In the genomic region with DNA sequence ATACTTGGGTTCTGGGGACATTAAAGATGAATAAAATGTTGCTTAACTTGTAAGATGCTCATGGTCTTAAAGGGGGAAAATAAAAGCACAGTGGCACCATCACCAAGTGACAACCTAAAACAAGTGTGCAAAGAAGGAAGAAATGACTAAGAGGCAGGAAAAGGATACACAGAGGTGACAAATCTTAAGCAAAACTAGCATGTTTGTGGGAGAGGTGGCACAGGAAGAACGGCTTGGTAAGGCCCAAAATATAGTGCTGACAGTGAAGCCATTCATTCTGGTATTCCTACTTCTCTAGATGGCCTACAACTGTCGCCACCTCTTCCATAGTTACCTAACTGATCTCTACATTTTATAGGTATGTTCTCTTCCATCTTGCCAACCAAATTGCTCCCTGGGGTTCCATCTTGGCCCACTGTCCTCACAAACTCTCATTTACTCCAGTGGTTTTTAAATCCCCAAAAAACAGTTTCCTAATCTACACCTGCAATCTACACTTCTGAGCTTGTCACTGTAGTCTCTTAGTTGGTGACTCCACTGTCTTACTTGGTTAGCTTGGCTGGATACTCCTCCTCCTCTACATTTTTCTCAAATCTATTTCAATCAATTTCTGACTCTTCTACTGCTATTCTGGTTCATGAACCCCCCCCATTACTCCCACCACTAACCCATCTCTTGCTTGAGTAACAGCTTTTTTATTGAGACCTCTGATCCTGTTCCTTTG, we compare ENCODE assay signal across 15 cellular contexts. TPM values are rescaled to one million over a fixed set of nuclear protein-coding genes. Genes with fewer than 3 reads are reported as not detected.
A peak's percentile ranks its signal among the peaks of the same experiment; 100 is the strongest.
DNase-seq lines count a peak whose midpoint lies in the region; ATAC-seq and TF ChIP-seq lines count a peak whose summit lies in the region.
"Had no signal": no experiment of that assay in that cellular context is flagged by ENCODE, and none has a peak within 500 bp of the region (broad histone marks: within the 10 kb centered on the region; RNA-seq: fewer than 3 reads in every experiment).

No MANE protein-coding gene starts in this region.

- no peak for TF ChIP-seq CTCF in transverse colon (IDR thresholded peaks at IDR 0.05)

- H3K36me3 Mint-ChIP-seq in activated naive CD4-positive, alpha-beta T cell treated with anti-CD3 and anti-CD28 coated beads, Interleukin-2, amount 10 ng/mL, durations not matched to agents 7 days and 5 days = peaks cover 75% of the 10 kb centered on the region
- H3K36me3 Mint-ChIP-seq in activated naive CD8-positive, alpha-beta T cell treated with anti-CD3 and anti-CD28 coated beads for 36 hours = peaks cover 73% of the 10 kb centered on the region
- peaks cover 80% of the 10 kb centered on the region for H3K36me3 Mint-ChIP-seq in stimulated activated memory B cell treated with anti-CD40 and anti-IgM and Interleukin-4, amounts not matched to agents 10 μg/mL and 1 μg/mL and 100 μg/mL, for 72 hours

- H3K4me3 Mint-ChIP-seq in activated naive CD4-positive, alpha-beta T cell treated with anti-CD3 and anti-CD28 coated beads, Interleukin-2, amount 10 ng/mL, durations not matched to agents 7 days and 5 days = no peak overlapping the region
- H3K4me3 Mint-ChIP-seq in activated naive CD8-positive, alpha-beta T cell treated with anti-CD3 and anti-CD28 coated beads for 36 hours = peak overlapping the region; percentile 3
- H3K4me3 Mint-ChIP-seq in stimulated activated memory B cell treated with anti-CD40 and anti-IgM and Interleukin-4, amounts not matched to agents 10 μg/mL and 1 μg/mL and 100 μg/mL, for 72 hours = no peak overlapping the region

- no peak overlapping the region for H3K27ac ChIP-seq in transverse colon
- H3K27ac ChIP-seq: esophagus squamous epithelium, RWPE1 had no signal

- H3K36me3 ChIP-seq in transverse colon = peaks cover 0 to 43% (median 12%) of the 10 kb centered on the region in 4 donors

- WGBS in transverse colon (ENCODE audit: low coverage in 1 of 2), 2 donors = 79 to 85% methylated on average over 2 of the region's 2 CpGs

- TF ChIP-seq POLR2A in GM18505 (IDR thresholded peaks at IDR 0.05; ENCODE audit: borderline replicate concordance, extremely low read depth, insufficient read depth, insufficient read length) (no peak), transverse colon (IDR thresholded peaks at IDR 0.05) (no peak)

- no peaks in the 10 kb centered on the region for H3K9me3 Mint-ChIP-seq in activated naive CD4-positive, alpha-beta T cell treated with anti-CD3 and anti-CD28 coated beads, Interleukin-2, amount 10 ng/mL, durations not matched to agents 7 days and 5 days
- H3K9me3 Mint-ChIP-seq in activated naive CD8-positive, alpha-beta T cell treated with anti-CD3 and anti-CD28 coated beads for 36 hours = no peaks in the 10 kb centered on the region
- H3K9me3 Mint-ChIP-seq in stimulated activated memory B cell treated with anti-CD40 and anti-IgM and Interleukin-4, amounts not matched to agents 10 μg/mL and 1 μg/mL and 100 μg/mL, for 72 hours = no peaks in the 10 kb centered on the region

- H3K4me3 ChIP-seq in transverse colon = no peak overlapping the region
- H3K4me3 ChIP-seq: esophagus squamous epithelium had no signal

- no peak for TF ChIP-seq EP300 in transverse colon (IDR thresholded peaks at IDR 0.05; ENCODE audit: low read depth)

- intact Hi-C loops in transverse colon (cut with DNase I; ENCODE audit: low total_unique reads) = no loop called here

- no peaks in the 10 kb centered on the region for H3K27me3 ChIP-seq in transverse colon
- H3K27me3 ChIP-seq: esophagus squamous epithelium had no signal

- peak overlapping the region; percentile 71 for H3K27ac Mint-ChIP-seq in activated naive CD4-positive, alpha-beta T cell treated with anti-CD3 and anti-CD28 coated beads, Interleukin-2, amount 10 ng/mL, durations not matched to agents 7 days and 5 days
- H3K27ac Mint-ChIP-seq in activated naive CD8-positive, alpha-beta T cell treated with anti-CD3 and anti-CD28 coated beads for 36 hours = peak overlapping the region; percentile 77
- peak overlapping the region; percentile 55 for H3K27ac Mint-ChIP-seq in stimulated activated memory B cell treated with anti-CD40 and anti-IgM and Interleukin-4, amounts not matched to agents 10 μg/mL and 1 μg/mL and 100 μg/mL, for 72 hours

- no peaks in the 10 kb centered on the region for H3K27me3 Mint-ChIP-seq in activated naive CD4-positive, alpha-beta T cell treated with anti-CD3 and anti-CD28 coated beads, Interleukin-2, amount 10 ng/mL, durations not matched to agents 7 days and 5 days
- H3K27me3 Mint-ChIP-seq in activated naive CD8-positive, alpha-beta T cell treated with anti-CD3 and anti-CD28 coated beads for 36 hours = no peaks in the 10 kb centered on the region
- H3K27me3 Mint-ChIP-seq in stimulated activated memory B cell treated with anti-CD40 and anti-IgM and Interleukin-4, amounts not matched to agents 10 μg/mL and 1 μg/mL and 100 μg/mL, for 72 hours = no peaks in the 10 kb centered on the region

- in situ Hi-C loops in transverse colon (cut with MboI; ENCODE audit: low pct_ligation_motif_present in 1 of 4, low pct_unique_long_range_greater_than_20kb in 1 of 4, low sequenced_read_pairs in 3 of 4) = no loop called here

- no peak for DNase-seq in activated naive CD4-positive, alpha-beta T cell treated with anti-CD3 and anti-CD28 coated beads, Interleukin-2, amount 10 ng/mL, durations not matched to agents 7 days and 5 days
- DNase-seq in activated naive CD4-positive, alpha-beta T cell treated with Interleukin-2 at 50 U/mL for 16 hours = no peak
- DNase-seq in activated naive CD8-positive, alpha-beta T cell treated with anti-CD3 and anti-CD28 coated beads for 36 hours = peak; percentile 22
- DNase-seq in transverse colon = no peak
- DNase-seq in HPDE6-E6E7 (ENCODE audit: extremely low spot score) = no peak
- DNase-seq: activated effector memory CD4-positive, alpha-beta T cell treated with Interleukin-2 at 50 U/mL for 16 hours; esophagus squamous epithelium; NCI-H1105 treated with DMSO at 0.1 percent for 48 hours; NCI-H510A; posterior cingulate gyrus; stimulated activated naive CD4-positive, alpha-beta T cell treated with Interleukin-2 at 50 U/mL for 16 hours had no signal

- peaks cover 0 to 16% (median 5%) of the 10 kb centered on the region in 4 donors for H3K4me1 ChIP-seq in transverse colon

- CTCF ChIA-PET in activated naive CD4-positive, alpha-beta T cell treated with anti-CD3 and anti-CD28 coated beads, Interleukin-2, amount 10 ng/mL, durations not matched to agents 7 days and 5 days (lab: Charles Lee) = interaction anchor here (1.2 kb wide), 1 partner anchor 31 kb away, joined by 4 read pairs; no protein-coding TSS in a partner anchor

- ATAC-seq in HG03432 (IDR thresholded peaks at IDR 0.05; ENCODE audit: unreplicated experiment) (peak; percentile 49), GM18505 (IDR thresholded peaks at IDR 0.05; ENCODE audit: unreplicated experiment) (no peak)
- ATAC-seq in stimulated activated memory B cell treated with anti-CD40 and anti-IgM and Interleukin-4, amounts not matched to agents 10 μg/mL and 1 μg/mL and 100 μg/mL, for 72 hours = no peak

- H3K9me3 ChIP-seq in transverse colon = no peaks in the 10 kb centered on the region
- H3K9me3 ChIP-seq: esophagus squamous epithelium had no signal

- H3K4me1 Mint-ChIP-seq in activated naive CD4-positive, alpha-beta T cell treated with anti-CD3 and anti-CD28 coated beads, Interleukin-2, amount 10 ng/mL, durations not matched to agents 7 days and 5 days = peaks cover 30% of the 10 kb centered on the region
- H3K4me1 Mint-ChIP-seq in activated naive CD8-positive, alpha-beta T cell treated with anti-CD3 and anti-CD28 coated beads for 36 hours = peaks cover 45% of the 10 kb centered on the region
- H3K4me1 Mint-ChIP-seq in stimulated activated memory B cell treated with anti-CD40 and anti-IgM and Interleukin-4, amounts not matched to agents 10 μg/mL and 1 μg/mL and 100 μg/mL, for 72 hours = peaks cover 38% of the 10 kb centered on the region

RNA-seq across cellular contexts. Expression of gene FAM8A1, which starts 33.5 kb away (rescaled TPM):
- 1 to 10 TPM; 3.8 to 4.0 TPM for total RNA-seq in activated naive CD8-positive, alpha-beta T cell treated with anti-CD3 and anti-CD28 coated beads for 36 hours
- total RNA-seq in transverse colon = 10 to 100 TPM in 3 of 4 donors, 1 to 10 TPM in 1; 8.8 to 60.8 (median 49.9) TPM
